9 cellular contexts compared by ENCODE assay signal in genomic region chr21:45288441-45288841, GRCh38. TPM values are rescaled to one million over a fixed set of nuclear protein-coding genes. Genes with fewer than 3 reads are reported as not detected.
A peak's percentile ranks its signal among the peaks of the same experiment; 100 is the strongest.
DNase-seq lines count a peak whose midpoint lies in the region; ATAC-seq, FAIRE-seq and TF ChIP-seq lines count a peak whose summit lies in the region.
"Had no signal": no experiment of that assay in that cellular context is flagged by ENCODE, and none has a peak within 500 bp of the region (broad histone marks: within the 10 kb centered on the region; RNA-seq: fewer than 3 reads in every experiment).

No MANE protein-coding gene starts in this region.

- peak overlapping the region; percentile 12 for H3K9ac ChIP-seq in iPS-15b (ENCODE audit: low read depth, low read length)

- DNase-seq in DMS53 (lab: John Stamatoyannopoulos, UW): peak; percentile 21
- DNase-seq in DMS53 treated with DMSO at 0.1 percent for 48 hours (lab: John Stamatoyannopoulos, UW; ENCODE audit: unreplicated experiment): no peak
- no peak for DNase-seq in frontal cortex (ENCODE audit: low spot score in 2 of 2)
- DNase-seq in AG08395 (ENCODE audit: low spot score): no peak
- no peak for DNase-seq in NCI-H510A treated with DMSO at 0.1 percent for 48 hours (lab: John Stamatoyannopoulos, UW)

- H3K4me1 ChIP-seq in iPS-15b (ENCODE audit: control insufficient read depth, insufficient read depth, low read length): no peaks in the 10 kb centered on the region

- peak overlapping the region; percentile 58 for H3K4me3 ChIP-seq in iPS-15b (ENCODE audit: low read depth, low read length)

- H3K9me3 ChIP-seq in iPS-15b (ENCODE audit: control insufficient read depth, insufficient read depth, low read length): no peaks in the 10 kb centered on the region

- H3K27me3 Mint-ChIP-seq in stimulated activated memory B cell treated with anti-CD40 and anti-IgM and Interleukin-4, amounts not matched to agents 10 μg/mL and 1 μg/mL and 100 μg/mL, for 72 hours: no peaks in the 10 kb centered on the region

- no peaks in the 10 kb centered on the region for H3K9me3 Mint-ChIP-seq in stimulated activated memory B cell treated with anti-CD40 and anti-IgM and Interleukin-4, amounts not matched to agents 10 μg/mL and 1 μg/mL and 100 μg/mL, for 72 hours

- FAIRE-seq in frontal cortex (lab: Jason Lieb, UNC): no peak
- FAIRE-seq: TTC549 had no signal

- no peaks in the 10 kb centered on the region for H3K27me3 ChIP-seq in iPS-15b (ENCODE audit: control insufficient read depth, insufficient read depth, low read length)

- peak overlapping the region; percentile 79 for H3K27ac ChIP-seq in VCaP

- ATAC-seq in stimulated activated memory B cell treated with anti-CD40 and anti-IgM and Interleukin-4, amounts not matched to agents 10 μg/mL and 1 μg/mL and 100 μg/mL, for 72 hours: peak; percentile 32

- TF ChIP-seq CTCF in VCaP (conservative IDR thresholded peaks at IDR 0.05): no peak

- H3K36me3 Mint-ChIP-seq in stimulated activated memory B cell treated with anti-CD40 and anti-IgM and Interleukin-4, amounts not matched to agents 10 μg/mL and 1 μg/mL and 100 μg/mL, for 72 hours: peaks cover 22% of the 10 kb centered on the region

- H3K4me3 Mint-ChIP-seq in stimulated activated memory B cell treated with anti-CD40 and anti-IgM and Interleukin-4, amounts not matched to agents 10 μg/mL and 1 μg/mL and 100 μg/mL, for 72 hours: peak overlapping the region; percentile 26

- H3K27ac Mint-ChIP-seq in stimulated activated memory B cell treated with anti-CD40 and anti-IgM and Interleukin-4, amounts not matched to agents 10 μg/mL and 1 μg/mL and 100 μg/mL, for 72 hours: peak overlapping the region; percentile 89

- H3K4me1 Mint-ChIP-seq in stimulated activated memory B cell treated with anti-CD40 and anti-IgM and Interleukin-4, amounts not matched to agents 10 μg/mL and 1 μg/mL and 100 μg/mL, for 72 hours: peaks cover 29% of the 10 kb centered on the region

- H3K36me3 ChIP-seq in iPS-15b (ENCODE audit: control insufficient read depth, insufficient read depth, low read length): peaks cover 18% of the 10 kb centered on the region

RNA-seq across cellular contexts. Expression of gene POFUT2, which starts 0.7 kb away (rescaled TPM):
- total RNA-seq in frontal cortex: 11.0 TPM
